Comparison of ENCODE assay signal across 1 cellular context in the genomic region with DNA sequence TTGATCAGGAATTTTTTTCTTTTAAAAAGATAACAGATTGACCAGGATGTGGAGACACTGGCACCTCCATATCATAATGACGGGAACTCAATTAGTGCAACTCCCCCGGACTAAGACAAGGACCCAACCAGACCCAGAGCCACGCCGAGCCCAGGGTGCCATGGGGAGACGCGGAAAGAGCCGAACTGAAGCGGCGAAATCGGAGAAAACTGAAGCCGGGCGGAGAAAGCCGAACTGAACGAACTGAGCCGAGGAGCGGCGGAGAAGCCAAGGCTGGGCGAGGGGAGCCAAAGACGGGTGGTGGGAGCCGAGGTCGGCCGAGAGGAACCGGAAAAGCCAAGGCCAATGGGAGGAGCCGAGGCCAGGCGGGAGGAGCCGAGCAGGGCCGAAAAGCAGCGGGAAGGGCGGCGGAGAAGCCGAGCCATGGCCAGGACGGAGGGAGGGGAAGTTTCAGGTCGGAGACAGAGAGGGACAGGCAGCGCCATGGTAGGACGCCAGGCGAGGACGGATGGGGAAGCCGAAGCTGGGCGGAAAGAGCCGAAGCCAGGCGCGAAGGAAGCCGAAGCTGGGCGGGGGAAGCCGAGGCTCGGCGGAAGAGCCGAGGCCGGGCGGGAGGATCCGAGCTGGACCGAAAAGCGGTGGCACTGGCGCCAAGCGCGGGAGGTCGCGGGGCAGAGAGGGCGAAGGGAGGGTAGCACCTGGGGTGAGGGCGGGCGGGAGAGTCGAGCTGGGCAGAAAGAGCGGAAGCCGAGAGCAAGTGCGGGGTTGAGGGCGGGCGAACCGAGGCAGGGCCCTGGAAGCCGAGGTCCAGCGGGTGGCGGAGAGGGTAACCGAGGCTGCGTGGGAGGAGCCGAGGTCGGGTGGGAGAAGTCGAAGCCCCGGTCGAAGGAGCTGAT.
TF ChIP-seq lines count a peak whose summit lies in the region.

No MANE protein-coding gene starts in this region.

TF ChIP-seq in K562, 482 proteins besides CTCF, POLR2A, EP300 and RAD21 (continued from another document and continues in another):
- TF ChIP-seq, protein P1, sequence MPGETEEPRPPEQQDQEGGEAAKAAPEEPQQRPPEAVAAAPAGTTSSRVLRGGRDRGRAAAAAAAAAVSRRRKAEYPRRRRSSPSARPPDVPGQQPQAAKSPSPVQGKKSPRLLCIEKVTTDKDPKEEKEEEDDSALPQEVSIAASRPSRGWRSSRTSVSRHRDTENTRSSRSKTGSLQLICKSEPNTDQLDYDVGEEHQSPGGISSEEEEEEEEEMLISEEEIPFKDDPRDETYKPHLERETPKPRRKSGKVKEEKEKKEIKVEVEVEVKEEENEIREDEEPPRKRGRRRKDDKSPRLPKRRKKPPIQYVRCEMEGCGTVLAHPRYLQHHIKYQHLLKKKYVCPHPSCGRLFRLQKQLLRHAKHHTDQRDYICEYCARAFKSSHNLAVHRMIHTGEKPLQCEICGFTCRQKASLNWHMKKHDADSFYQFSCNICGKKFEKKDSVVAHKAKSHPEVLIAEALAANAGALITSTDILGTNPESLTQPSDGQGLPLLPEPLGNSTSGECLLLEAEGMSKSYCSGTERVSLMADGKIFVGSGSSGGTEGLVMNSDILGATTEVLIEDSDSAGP (CRISPR knock-in tag; IDR thresholded peaks at IDR 0.05) = no peak
- TF ChIP-seq, protein P2, sequence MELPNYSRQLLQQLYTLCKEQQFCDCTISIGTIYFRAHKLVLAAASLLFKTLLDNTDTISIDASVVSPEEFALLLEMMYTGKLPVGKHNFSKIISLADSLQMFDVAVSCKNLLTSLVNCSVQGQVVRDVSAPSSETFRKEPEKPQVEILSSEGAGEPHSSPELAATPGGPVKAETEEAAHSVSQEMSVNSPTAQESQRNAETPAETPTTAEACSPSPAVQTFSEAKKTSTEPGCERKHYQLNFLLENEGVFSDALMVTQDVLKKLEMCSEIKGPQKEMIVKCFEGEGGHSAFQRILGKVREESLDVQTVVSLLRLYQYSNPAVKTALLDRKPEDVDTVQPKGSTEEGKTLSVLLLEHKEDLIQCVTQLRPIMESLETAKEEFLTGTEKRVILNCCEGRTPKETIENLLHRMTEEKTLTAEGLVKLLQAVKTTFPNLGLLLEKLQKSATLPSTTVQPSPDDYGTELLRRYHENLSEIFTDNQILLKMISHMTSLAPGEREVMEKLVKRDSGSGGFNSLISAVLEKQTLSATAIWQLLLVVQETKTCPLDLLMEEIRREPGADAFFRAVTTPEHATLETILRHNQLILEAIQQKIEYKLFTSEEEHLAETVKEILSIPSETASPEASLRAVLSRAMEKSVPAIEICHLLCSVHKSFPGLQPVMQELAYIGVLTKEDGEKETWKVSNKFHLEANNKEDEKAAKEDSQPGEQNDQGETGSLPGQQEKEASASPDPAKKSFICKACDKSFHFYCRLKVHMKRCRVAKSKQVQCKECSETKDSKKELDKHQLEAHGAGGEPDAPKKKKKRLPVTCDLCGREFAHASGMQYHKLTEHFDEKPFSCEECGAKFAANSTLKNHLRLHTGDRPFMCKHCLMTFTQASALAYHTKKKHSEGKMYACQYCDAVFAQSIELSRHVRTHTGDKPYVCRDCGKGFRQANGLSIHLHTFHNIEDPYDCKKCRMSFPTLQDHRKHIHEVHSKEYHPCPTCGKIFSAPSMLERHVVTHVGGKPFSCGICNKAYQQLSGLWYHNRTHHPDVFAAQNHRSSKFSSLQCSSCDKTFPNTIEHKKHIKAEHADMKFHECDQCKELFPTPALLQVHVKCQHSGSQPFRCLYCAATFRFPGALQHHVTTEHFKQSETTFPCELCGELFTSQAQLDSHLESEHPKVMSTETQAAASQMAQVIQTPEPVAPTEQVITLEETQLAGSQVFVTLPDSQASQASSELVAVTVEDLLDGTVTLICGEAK (IDR thresholded peaks at IDR 0.05) = peak; percentile 73
- TF ChIP-seq, protein P2 (CRISPR knock-in tag; IDR thresholded peaks at IDR 0.05) = no peak
- TF ChIP-seq PML (IDR thresholded peaks at IDR 0.05; ENCODE audit: low read length) (peak; percentile 55; the same call in 1 of the 2 replicates), ZNF780A (CRISPR knock-in tag; IDR thresholded peaks at IDR 0.05) (no peak), EGR1 (conservative IDR thresholded peaks at IDR 0.05) (peak; percentile 81), U2AF2 (optimal IDR thresholded peaks at IDR 0.05; ENCODE audit: low read depth, low read length) (no peak), PRMT5 (CRISPR knock-in tag; IDR thresholded peaks at IDR 0.05) (no peak), ZNF830 (CRISPR knock-in tag; IDR thresholded peaks at IDR 0.05) (no peak), RCOR1 (IDR thresholded peaks at IDR 0.05; ENCODE audit: borderline replicate concordance in 1 of 2, low read depth in 2 of 2, low read length in 2 of 2) (no peak), YY1 (IDR thresholded peaks at IDR 0.05; ENCODE audit: borderline replicate concordance in 1 of 3, control insufficient read depth in 1 of 3, extremely low read depth in 1 of 3, insufficient read depth in 3 of 3, insufficient read length in 1 of 3, insufficient replicate concordance in 2 of 3, low read depth in 1 of 3, low read length in 2 of 3) (peak in 1 of 3 experiments; percentile 69), CC2D1A (IDR thresholded peaks at IDR 0.05) (no peak), BRD4 (IDR thresholded peaks at IDR 0.05) (no peak), ZNF239 (CRISPR knock-in tag; IDR thresholded peaks at IDR 0.05) (no peak), ZKSCAN8 (CRISPR knock-in tag; IDR thresholded peaks at IDR 0.05) (no peak), RFX1 (IDR thresholded peaks at IDR 0.05) (no peak), NCOA1 (IDR thresholded peaks at IDR 0.05; ENCODE audit: low read depth) (peak; percentile 49; the same call in 1 of the 2 replicates), CTBP1 (IDR thresholded peaks at IDR 0.05; ENCODE audit: borderline replicate concordance) (peak; percentile 18; the same call in 1 of the 2 replicates), BCOR (IDR thresholded peaks at IDR 0.05) (peak; percentile 17; the same call in 1 of the 2 replicates), TCFL5 (CRISPR knock-in tag; conservative IDR thresholded peaks at IDR 0.05) (no peak), ZSCAN32 (CRISPR knock-in tag; IDR thresholded peaks at IDR 0.05) (no peak), CBFB (CRISPR knock-in tag; IDR thresholded peaks at IDR 0.05) (no peak), ZNF197 (CRISPR knock-in tag; IDR thresholded peaks at IDR 0.05; ENCODE audit: low read depth) (no peak), HEY1 (CRISPR knock-in tag; IDR thresholded peaks at IDR 0.05; ENCODE audit: borderline replicate concordance) (no peak), ZFX (CRISPR knock-in tag; IDR thresholded peaks at IDR 0.05) (peak; percentile 50), ZNF12 (CRISPR knock-in tag; IDR thresholded peaks at IDR 0.05) (no peak), FOXK2 (conservative IDR thresholded peaks at IDR 0.05 in 1 of 2, IDR thresholded peaks at IDR 0.05 in 1 of 2; ENCODE audit: low read depth in 2 of 2) (no peak), MYC (IDR thresholded peaks at IDR 0.05; ENCODE audit: low read depth, low read length) (peak; percentile 44; the same call in 1 of the 2 replicates), MYC (CRISPR knock-in tag; IDR thresholded peaks at IDR 0.05; ENCODE audit: borderline replicate concordance, low read depth) (no peak), MTA3 (IDR thresholded peaks at IDR 0.05; ENCODE audit: borderline replicate concordance) (peak; percentile 48; the same call in 1 of the 2 replicates)
- TF ChIP-seq, protein P3, sequence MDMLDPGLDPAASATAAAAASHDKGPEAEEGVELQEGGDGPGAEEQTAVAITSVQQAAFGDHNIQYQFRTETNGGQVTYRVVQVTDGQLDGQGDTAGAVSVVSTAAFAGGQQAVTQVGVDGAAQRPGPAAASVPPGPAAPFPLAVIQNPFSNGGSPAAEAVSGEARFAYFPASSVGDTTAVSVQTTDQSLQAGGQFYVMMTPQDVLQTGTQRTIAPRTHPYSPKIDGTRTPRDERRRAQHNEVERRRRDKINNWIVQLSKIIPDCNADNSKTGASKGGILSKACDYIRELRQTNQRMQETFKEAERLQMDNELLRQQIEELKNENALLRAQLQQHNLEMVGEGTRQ (CRISPR knock-in tag; IDR thresholded peaks at IDR 0.05) = no peak
- TF ChIP-seq, protein P4, sequence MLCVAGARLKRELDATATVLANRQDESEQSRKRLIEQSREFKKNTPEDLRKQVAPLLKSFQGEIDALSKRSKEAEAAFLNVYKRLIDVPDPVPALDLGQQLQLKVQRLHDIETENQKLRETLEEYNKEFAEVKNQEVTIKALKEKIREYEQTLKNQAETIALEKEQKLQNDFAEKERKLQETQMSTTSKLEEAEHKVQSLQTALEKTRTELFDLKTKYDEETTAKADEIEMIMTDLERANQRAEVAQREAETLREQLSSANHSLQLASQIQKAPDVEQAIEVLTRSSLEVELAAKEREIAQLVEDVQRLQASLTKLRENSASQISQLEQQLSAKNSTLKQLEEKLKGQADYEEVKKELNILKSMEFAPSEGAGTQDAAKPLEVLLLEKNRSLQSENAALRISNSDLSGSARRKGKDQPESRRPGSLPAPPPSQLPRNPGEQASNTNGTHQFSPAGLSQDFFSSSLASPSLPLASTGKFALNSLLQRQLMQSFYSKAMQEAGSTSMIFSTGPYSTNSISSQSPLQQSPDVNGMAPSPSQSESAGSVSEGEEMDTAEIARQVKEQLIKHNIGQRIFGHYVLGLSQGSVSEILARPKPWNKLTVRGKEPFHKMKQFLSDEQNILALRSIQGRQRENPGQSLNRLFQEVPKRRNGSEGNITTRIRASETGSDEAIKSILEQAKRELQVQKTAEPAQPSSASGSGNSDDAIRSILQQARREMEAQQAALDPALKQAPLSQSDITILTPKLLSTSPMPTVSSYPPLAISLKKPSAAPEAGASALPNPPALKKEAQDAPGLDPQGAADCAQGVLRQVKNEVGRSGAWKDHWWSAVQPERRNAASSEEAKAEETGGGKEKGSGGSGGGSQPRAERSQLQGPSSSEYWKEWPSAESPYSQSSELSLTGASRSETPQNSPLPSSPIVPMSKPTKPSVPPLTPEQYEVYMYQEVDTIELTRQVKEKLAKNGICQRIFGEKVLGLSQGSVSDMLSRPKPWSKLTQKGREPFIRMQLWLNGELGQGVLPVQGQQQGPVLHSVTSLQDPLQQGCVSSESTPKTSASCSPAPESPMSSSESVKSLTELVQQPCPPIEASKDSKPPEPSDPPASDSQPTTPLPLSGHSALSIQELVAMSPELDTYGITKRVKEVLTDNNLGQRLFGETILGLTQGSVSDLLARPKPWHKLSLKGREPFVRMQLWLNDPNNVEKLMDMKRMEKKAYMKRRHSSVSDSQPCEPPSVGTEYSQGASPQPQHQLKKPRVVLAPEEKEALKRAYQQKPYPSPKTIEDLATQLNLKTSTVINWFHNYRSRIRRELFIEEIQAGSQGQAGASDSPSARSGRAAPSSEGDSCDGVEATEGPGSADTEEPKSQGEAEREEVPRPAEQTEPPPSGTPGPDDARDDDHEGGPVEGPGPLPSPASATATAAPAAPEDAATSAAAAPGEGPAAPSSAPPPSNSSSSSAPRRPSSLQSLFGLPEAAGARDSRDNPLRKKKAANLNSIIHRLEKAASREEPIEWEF (CRISPR knock-in tag; IDR thresholded peaks at IDR 0.05) = no peak
- TF ChIP-seq, protein P5, sequence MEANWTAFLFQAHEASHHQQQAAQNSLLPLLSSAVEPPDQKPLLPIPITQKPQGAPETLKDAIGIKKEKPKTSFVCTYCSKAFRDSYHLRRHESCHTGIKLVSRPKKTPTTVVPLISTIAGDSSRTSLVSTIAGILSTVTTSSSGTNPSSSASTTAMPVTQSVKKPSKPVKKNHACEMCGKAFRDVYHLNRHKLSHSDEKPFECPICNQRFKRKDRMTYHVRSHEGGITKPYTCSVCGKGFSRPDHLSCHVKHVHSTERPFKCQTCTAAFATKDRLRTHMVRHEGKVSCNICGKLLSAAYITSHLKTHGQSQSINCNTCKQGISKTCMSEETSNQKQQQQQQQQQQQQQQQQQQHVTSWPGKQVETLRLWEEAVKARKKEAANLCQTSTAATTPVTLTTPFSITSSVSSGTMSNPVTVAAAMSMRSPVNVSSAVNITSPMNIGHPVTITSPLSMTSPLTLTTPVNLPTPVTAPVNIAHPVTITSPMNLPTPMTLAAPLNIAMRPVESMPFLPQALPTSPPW (CRISPR knock-in tag; IDR thresholded peaks at IDR 0.05) = no peak
- TF ChIP-seq, protein P6, sequence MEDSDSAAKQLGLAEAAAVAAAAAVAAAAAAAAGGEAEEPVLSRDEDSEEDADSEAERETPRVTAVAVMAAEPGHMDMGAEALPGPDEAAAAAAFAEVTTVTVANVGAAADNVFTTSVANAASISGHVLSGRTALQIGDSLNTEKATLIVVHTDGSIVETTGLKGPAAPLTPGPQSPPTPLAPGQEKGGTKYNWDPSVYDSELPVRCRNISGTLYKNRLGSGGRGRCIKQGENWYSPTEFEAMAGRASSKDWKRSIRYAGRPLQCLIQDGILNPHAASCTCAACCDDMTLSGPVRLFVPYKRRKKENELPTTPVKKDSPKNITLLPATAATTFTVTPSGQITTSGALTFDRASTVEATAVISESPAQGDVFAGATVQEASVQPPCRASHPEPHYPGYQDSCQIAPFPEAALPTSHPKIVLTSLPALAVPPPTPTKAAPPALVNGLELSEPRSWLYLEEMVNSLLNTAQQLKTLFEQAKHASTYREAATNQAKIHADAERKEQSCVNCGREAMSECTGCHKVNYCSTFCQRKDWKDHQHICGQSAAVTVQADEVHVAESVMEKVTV (CRISPR knock-in tag; IDR thresholded peaks at IDR 0.05) = peak; percentile 97
